Comparison of ENCODE assay signal across 8 cellular contexts in the genomic region with DNA sequence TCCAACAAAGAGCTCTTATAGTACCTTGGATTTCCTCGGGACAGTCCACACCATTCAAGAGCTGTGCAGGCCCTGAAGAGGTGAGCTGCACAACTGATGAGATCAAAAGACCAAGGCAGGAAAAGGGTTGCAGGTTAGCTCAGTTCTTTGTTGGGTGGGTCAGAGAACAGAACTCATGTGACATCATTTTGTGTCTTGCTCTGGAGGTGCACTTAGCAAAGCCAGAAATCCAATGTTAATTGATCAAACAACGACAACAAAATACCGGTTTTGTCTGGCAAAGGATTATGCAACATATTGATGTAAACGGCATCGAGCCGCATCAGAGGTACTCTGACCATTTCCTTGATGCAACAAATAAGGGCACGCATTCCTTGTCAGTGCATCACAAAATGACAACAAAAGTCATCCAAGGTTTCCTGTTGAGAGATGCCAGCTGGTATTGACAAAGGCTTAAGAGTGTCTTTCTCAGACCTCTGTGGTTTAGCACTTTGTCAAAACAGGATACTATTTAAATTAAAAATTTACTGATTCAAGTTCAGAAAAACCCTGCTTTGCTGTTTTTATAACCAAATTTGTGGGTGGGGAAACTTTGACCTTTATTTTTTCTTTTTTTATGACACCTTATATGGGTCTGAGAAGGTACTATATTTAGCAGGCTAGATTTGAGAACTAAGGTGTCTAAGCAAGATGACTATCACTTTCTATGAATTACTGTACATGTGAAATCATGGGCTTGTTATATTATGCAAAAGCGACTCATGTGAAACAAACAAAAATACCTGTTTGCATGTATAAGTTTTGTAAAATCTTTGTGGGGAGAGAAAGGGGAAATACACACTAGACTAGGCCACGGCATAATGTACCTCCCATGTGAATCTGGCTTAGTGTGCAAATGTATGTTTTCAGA.
A peak's percentile ranks its signal among the peaks of the same experiment; 100 is the strongest.
DNase-seq lines count a peak whose midpoint lies in the region; ATAC-seq and TF ChIP-seq lines count a peak whose summit lies in the region.

No MANE protein-coding gene starts in this region.

- ATAC-seq in GM18909 (IDR thresholded peaks at IDR 0.05; ENCODE audit: poor library complexity, unreplicated experiment) = peak; percentile 94
- peak; percentile 91 for ATAC-seq in HG02852 (IDR thresholded peaks at IDR 0.05; ENCODE audit: unreplicated experiment)
- peak; percentile 80 for ATAC-seq in T-helper 17 cell

- no peaks in the 10 kb centered on the region for H3K9me3 ChIP-seq in T-helper 17 cell (ENCODE audit: control insufficient read depth, low read length, poor library complexity, severe bottlenecking)

- no peaks in the 10 kb centered on the region for H3K9me3 Mint-ChIP-seq in endothelial cell (ENCODE audit: unreplicated experiment)

- H3K36me3 Mint-ChIP-seq in T-helper 17 cell (ENCODE audit: low read depth) (no peaks in the 10 kb centered on the region), endothelial cell (ENCODE audit: low read depth, unreplicated experiment) (no peaks in the 10 kb centered on the region)

- H3K4me3 Mint-ChIP-seq in T-helper 17 cell (peak overlapping the region; percentile 49), endothelial cell (ENCODE audit: unreplicated experiment) (no peak overlapping the region)

- H3K4me1 Mint-ChIP-seq in T-helper 17 cell (peaks cover 52% of the 10 kb centered on the region), endothelial cell (ENCODE audit: unreplicated experiment) (peaks cover 4% of the 10 kb centered on the region)

- no peak for TF ChIP-seq CTCF in endothelial cell (IDR thresholded peaks at IDR 0.05; ENCODE audit: unreplicated experiment)

- H3K27me3 Mint-ChIP-seq in T-helper 17 cell (no peaks in the 10 kb centered on the region), endothelial cell (ENCODE audit: unreplicated experiment) (peaks cover 3% of the 10 kb centered on the region)

- DNase-seq in T-helper 17 cell (peak in 2 of 3 donors; percentile 33 to 39), hepatic stellate cell (ENCODE audit: low spot score) (peak; percentile 43), DMS 273 treated with DMSO at 0.1 percent for 48 hours (lab: John Stamatoyannopoulos, UW) (no peak), DMS153 (lab: John Stamatoyannopoulos, UW) (no peak), NCI-H2171 treated with DMSO at 0.1 percent for 48 hours (lab: John Stamatoyannopoulos, UW) (no peak), endothelial cell (ENCODE audit: low spot score) (no peak)

- H3K27ac Mint-ChIP-seq in T-helper 17 cell = peak overlapping the region; percentile 86
- H3K27ac Mint-ChIP-seq in endothelial cell (ENCODE audit: unreplicated experiment) = no peak overlapping the region

Comparison
In these comparisons a context has a peak if more than half of its experiments do, and no peak if none do; other contexts are left out.
1. DNase-seq: peak in T-helper 17 cell (2 of 3) and hepatic stellate cell (single experiment); none in DMS 273 treated with DMSO at 0.1 percent for 48 hours (single experiment), DMS153 (single experiment), NCI-H2171 treated with DMSO at 0.1 percent for 48 hours (single experiment) and endothelial cell (single experiment).
2. Peak in every context shown above with its lines, with median percentiles within 50 percentile points of each other: ATAC-seq.